ENCODE assay signal across 8 cellular contexts in the genomic region with DNA sequence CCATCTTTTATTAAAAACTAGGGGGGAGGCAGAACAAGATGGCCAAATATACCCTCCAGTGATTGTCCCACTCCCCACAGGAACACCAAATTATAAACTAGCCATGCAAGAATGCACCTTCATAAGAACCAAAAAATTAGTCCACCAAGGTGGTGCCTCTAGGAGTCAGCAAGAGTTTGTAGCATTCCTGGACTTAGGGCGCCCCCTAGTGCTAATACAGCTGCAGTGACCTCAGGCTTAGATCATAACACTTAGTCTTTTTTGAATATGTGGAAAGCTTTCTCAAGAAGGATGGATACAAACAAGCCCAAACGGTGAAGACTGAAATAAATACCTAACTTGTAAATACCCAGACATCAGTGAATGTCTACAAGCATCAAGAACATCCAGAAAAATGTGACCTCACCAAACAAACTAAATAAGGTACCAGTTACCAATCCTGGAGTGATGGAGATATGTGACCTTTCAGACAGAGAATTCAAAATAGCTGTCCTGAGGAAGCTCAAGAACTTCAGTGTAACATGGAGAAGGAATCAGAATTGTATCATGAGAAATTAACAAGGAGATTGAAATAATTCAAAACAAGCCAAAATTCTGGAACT.
DNase-seq lines count a peak whose midpoint lies in the region; ATAC-seq, FAIRE-seq and TF ChIP-seq lines count a peak whose summit lies in the region.

No MANE protein-coding gene starts in this region.

- H3K36me3 ChIP-seq in brain microvascular endothelial cell (replicated peaks), result peaks cover 19% of the 10 kb centered on the region

- H3K4me3 ChIP-seq in brain microvascular endothelial cell (ENCODE audit: low read depth, low read length), result no peak overlapping the region

- ATAC-seq in GM18858 (IDR thresholded peaks at IDR 0.05; ENCODE audit: unreplicated experiment) (peak; percentile 95), HG03045 (IDR thresholded peaks at IDR 0.05; ENCODE audit: unreplicated experiment) (peak; percentile 98)

- H3K27ac ChIP-seq in brain microvascular endothelial cell, result no peak overlapping the region

- TF ChIP-seq CTCF in brain microvascular endothelial cell (IDR thresholded peaks at IDR 0.05; ENCODE audit: low read depth, low read length, missing control alignments), result peak; percentile 94

- no peaks in the 10 kb centered on the region for H3K27me3 ChIP-seq in brain microvascular endothelial cell (replicated peaks)

- DNase-seq in NCI-H2107 treated with DMSO at 0.1 percent for 48 hours (lab: John Stamatoyannopoulos, UW; ENCODE audit: unreplicated experiment), result peak; percentile 49
- DNase-seq in UCSD-AML1 (lab: John Stamatoyannopoulos, UW; ENCODE audit: unreplicated experiment), result peak; percentile 58
- DNase-seq in brain microvascular endothelial cell, result peak; percentile 78
- DNase-seq in iPS-NIHi7 (ENCODE audit: extremely low spot score), result peak; percentile 75
- DNase-seq in stimulated activated CD4-positive, alpha-beta T cell treated with anti-CD3 and anti-CD28 coated beads, Interleukin-15, amount 100 ng/mL, for 48 hours (ENCODE audit: low read depth in 2 of 2), result peak; percentile 57 to 68

- peak; percentile 72 for FAIRE-seq in A204.1 (lab: Jason Lieb, UNC)

- in situ Hi-C loops in brain microvascular endothelial cell (cut with HindIII; ENCODE audit: low pct_ligation_motif_present, low sequenced_read_pairs), result no loop called here
